ENCODE assay signal across 1 cellular context in genomic region chr2:17539993-17540812, GRCh38.
TF ChIP-seq lines count a peak whose summit lies in the region.

Gene VSNL1, plus strand, starts transcription at chr2:17540696. Its CDS starts 51,379 bp downstream, at chr2:17592075.

TF ChIP-seq in HepG2, 621 proteins besides CTCF, POLR2A, EP300 and RAD21 (continued from another document and continues in another):
- peak; percentile 80 for TF ChIP-seq ZBTB43 (CRISPR knock-in tag; conservative IDR thresholded peaks at IDR 0.05)
- TF ChIP-seq JDP2 (CRISPR knock-in tag; IDR thresholded peaks at IDR 0.05; ENCODE audit: borderline replicate concordance): no peak
- peak; percentile 58; the same call in 1 of the 2 replicates for TF ChIP-seq MXD1 (CRISPR knock-in tag; IDR thresholded peaks at IDR 0.05)
- peak; percentile 72 for TF ChIP-seq POGZ (CRISPR knock-in tag; IDR thresholded peaks at IDR 0.05)
- TF ChIP-seq NBN (conservative IDR thresholded peaks at IDR 0.05): no peak
- TF ChIP-seq HIC2 (CRISPR knock-in tag; IDR thresholded peaks at IDR 0.05; ENCODE audit: low read depth): peak; percentile 21; the same call in 1 of the 2 replicates
- TF ChIP-seq FOXP4 (CRISPR knock-in tag; IDR thresholded peaks at IDR 0.05): 0 out of 2 replicates have a peak, but pooled peaks have one; percentile 11
- peak; percentile 70; the same call in 1 of the 2 replicates for TF ChIP-seq PBX3 (CRISPR knock-in tag; IDR thresholded peaks at IDR 0.05; ENCODE audit: borderline replicate concordance)
- TF ChIP-seq TOE1 (CRISPR knock-in tag; IDR thresholded peaks at IDR 0.05): peak; percentile 72; the same call in 1 of the 2 replicates
- peak; percentile 52; the same call in 1 of the 2 replicates for TF ChIP-seq ZNF333 (CRISPR knock-in tag; IDR thresholded peaks at IDR 0.05; ENCODE audit: borderline replicate concordance)
- no peak for TF ChIP-seq NFE2L2 (IDR thresholded peaks at IDR 0.05; ENCODE audit: low read length)
- TF ChIP-seq HOXA9 (CRISPR knock-in tag; IDR thresholded peaks at IDR 0.05; ENCODE audit: borderline replicate concordance): no peak
- TF ChIP-seq ZNF605 (CRISPR knock-in tag; IDR thresholded peaks at IDR 0.05): peak; percentile 97
- TF ChIP-seq ZNF580 (CRISPR knock-in tag; IDR thresholded peaks at IDR 0.05; ENCODE audit: borderline replicate concordance, low read depth): no peak
- TF ChIP-seq ZNF329 (CRISPR knock-in tag; IDR thresholded peaks at IDR 0.05; ENCODE audit: low read depth): peak; percentile 76
- no peak for TF ChIP-seq ZNF7 (CRISPR knock-in tag; IDR thresholded peaks at IDR 0.05)
- TF ChIP-seq PRDM10 (CRISPR knock-in tag; IDR thresholded peaks at IDR 0.05; ENCODE audit: low read depth): peak; percentile 50; the same call in 1 of the 2 replicates
- peak; percentile 78 for TF ChIP-seq ARID4A (CRISPR knock-in tag; IDR thresholded peaks at IDR 0.05; ENCODE audit: borderline replicate concordance)
- TF ChIP-seq ZNF136 (CRISPR knock-in tag; IDR thresholded peaks at IDR 0.05; ENCODE audit: low read depth): no peak
- peak; percentile 44; the same call in 1 of the 2 replicates for TF ChIP-seq KLF6 (CRISPR knock-in tag; IDR thresholded peaks at IDR 0.05)
- TF ChIP-seq ZNF34 (CRISPR knock-in tag; IDR thresholded peaks at IDR 0.05; ENCODE audit: borderline replicate concordance): peak; percentile 46; the same call in 1 of the 2 replicates
- TF ChIP-seq ATF6 (CRISPR knock-in tag; conservative IDR thresholded peaks at IDR 0.05): no peak
- peak; percentile 67; the same call in 1 of the 2 replicates for TF ChIP-seq MXD4 (CRISPR knock-in tag; IDR thresholded peaks at IDR 0.05)
- TF ChIP-seq ZNF772 (CRISPR knock-in tag; IDR thresholded peaks at IDR 0.05): peak; percentile 89
- no peak for TF ChIP-seq CENPT (CRISPR knock-in tag; IDR thresholded peaks at IDR 0.05; ENCODE audit: low read depth)
- peak; percentile 46 for TF ChIP-seq NR2F6 (IDR thresholded peaks at IDR 0.05)
- TF ChIP-seq NR2F6 (CRISPR knock-in tag; IDR thresholded peaks at IDR 0.05): 0 out of 2 replicates have a peak, but pooled peaks have one; percentile 12
- peak; percentile 48; the same call in 1 of the 2 replicates for TF ChIP-seq ZBTB4 (CRISPR knock-in tag; IDR thresholded peaks at IDR 0.05; ENCODE audit: borderline replicate concordance)
- peak; percentile 62; the same call in 1 of the 2 replicates for TF ChIP-seq SP4 (CRISPR knock-in tag; IDR thresholded peaks at IDR 0.05)
- peak; percentile 7; the same call in 1 of the 2 replicates for TF ChIP-seq ZNF629 (CRISPR knock-in tag; conservative IDR thresholded peaks at IDR 0.05)
- peak; percentile 32 for TF ChIP-seq FOXA3 (CRISPR knock-in tag; IDR thresholded peaks at IDR 0.05)
- TF ChIP-seq HMG20A (CRISPR knock-in tag; IDR thresholded peaks at IDR 0.05; ENCODE audit: borderline replicate concordance): no peak; the same call in none of the 2 replicates
- 0 out of 2 replicates have a peak, but pooled peaks have one; percentile 53 for TF ChIP-seq RXRB (CRISPR knock-in tag; IDR thresholded peaks at IDR 0.05; ENCODE audit: borderline replicate concordance)
- TF ChIP-seq CREB3 (CRISPR knock-in tag; IDR thresholded peaks at IDR 0.05): peak; percentile 94
